ENCODE assay signal across 8 cellular contexts in genomic region chr4:188977232-188977631, GRCh38.
DNase-seq lines count a peak whose midpoint lies in the region; TF ChIP-seq lines count a peak whose summit lies in the region.
"Not testable (repeated sequence)": the region's sequence is repeated elsewhere in the genome, so short reads cannot be mapped to it uniquely, and the experiment has no call there.

No MANE protein-coding gene starts in this region.

- not testable (repeated sequence) for H4K20me1 ChIP-seq in SU-DHL-6 (ENCODE audit: low read depth, low read length)

- H2AK5ac ChIP-seq in neuronal stem cell (ENCODE audit: low read depth, low read length), result not testable (repeated sequence)

- H3K27ac ChIP-seq in HUES64 (ENCODE audit: low read depth, low read length) (peak overlapping the region; percentile 95), SU-DHL-6 (ENCODE audit: low read depth, low read length) (peak overlapping the region; percentile 64), iPS DF 6.9 (ENCODE audit: low read length) (peak overlapping the region; percentile 87), neuronal stem cell (replicated peaks; ENCODE audit: low read length) (peak overlapping the region; percentile 75)

- not testable (repeated sequence) for H4K8ac ChIP-seq in neuronal stem cell (ENCODE audit: low read depth, low read length)

- TF ChIP-seq CTCF in SU-DHL-6 (IDR thresholded peaks at IDR 0.05; ENCODE audit: insufficient read depth, low read length, poor library complexity, severe bottlenecking), result not testable (repeated sequence)

- not testable (repeated sequence) for H3K9me3 ChIP-seq in HUES64 (ENCODE audit: insufficient read depth, low read depth, low read length); SU-DHL-6 (ENCODE audit: insufficient read depth, low read length); iPS DF 6.9 (ENCODE audit: control insufficient read depth, insufficient read depth, low read length); neuronal stem cell (replicated peaks in 1 of 2; ENCODE audit: control insufficient read depth in 2 of 2, insufficient read depth in 1 of 2, low read depth in 1 of 2, low read length in 2 of 2)

- peak overlapping the region; percentile 1; the same call in 1 of the 2 replicates for H3K9ac ChIP-seq in HUES64 (ENCODE audit: low read depth, low read length)
- not testable (repeated sequence) for H3K9ac ChIP-seq in SU-DHL-6 (ENCODE audit: low read length); neuronal stem cell (ENCODE audit: low read depth, low read length, poor library complexity)

- H3K4me3 ChIP-seq in HUES64 (ENCODE audit: low read length); SU-DHL-6 (ENCODE audit: insufficient read depth, low read length, poor library complexity, severe bottlenecking); iPS DF 6.9 (ENCODE audit: low read length); neuronal stem cell (ENCODE audit: low read length in 2 of 2): not testable (repeated sequence)

- H2BK15ac ChIP-seq in neuronal stem cell (ENCODE audit: low read length), result not testable (repeated sequence)

- H2BK120ac ChIP-seq in neuronal stem cell (ENCODE audit: low read depth, low read length), result not testable (repeated sequence)

- H2AFZ ChIP-seq in SU-DHL-6 (ENCODE audit: low read depth, low read length, severe bottlenecking); neuronal stem cell (ENCODE audit: low read length): not testable (repeated sequence)

- not testable (repeated sequence) for H3K18ac ChIP-seq in neuronal stem cell (ENCODE audit: low read length)

- WGBS in HUES64, result 67% methylated on average over 6 of the region's 6 CpGs
- no CpG with 5 or more reads among the region's 6 CpGs for WGBS in iPS DF 6.9 (ENCODE audit: insufficient coverage, insufficient read length)
- no CpG with 5 or more reads among the region's 6 CpGs for WGBS in neuronal stem cell (ENCODE audit: extremely low coverage in 2 of 2, insufficient read length in 2 of 2, insufficient replicate concordance in 1 of 2), 2 donors

- H3F3A ChIP-seq in SU-DHL-6 (ENCODE audit: insufficient read depth), result peaks cover 16% of the 10 kb centered on the region; the same call in 1 of the 2 replicates

- H4K91ac ChIP-seq in neuronal stem cell (ENCODE audit: low read depth, low read length, poor library complexity), result not testable (repeated sequence)

- H3K4ac ChIP-seq in neuronal stem cell (ENCODE audit: low read length), result not testable (repeated sequence)

- H3K9me2 ChIP-seq in SU-DHL-6 (replicated peaks; ENCODE audit: insufficient read depth, low read length), result not testable (repeated sequence)

- H3K4me1 ChIP-seq in HUES64 (ENCODE audit: insufficient read depth, low read length), result peaks cover 34% of the 10 kb centered on the region
- H3K4me1 ChIP-seq in iPS DF 6.9 (ENCODE audit: control insufficient read depth, insufficient read depth, low read length); neuronal stem cell (ENCODE audit: control insufficient read depth in 2 of 2, insufficient read depth in 1 of 2, low read depth in 1 of 2, low read length in 2 of 2): not testable (repeated sequence)

- H3K79me2 ChIP-seq in SU-DHL-6 (ENCODE audit: insufficient read depth, low read length), result not testable (repeated sequence)

- not testable (repeated sequence) for H3K23ac ChIP-seq in neuronal stem cell (ENCODE audit: low read depth, low read length, poor library complexity)

- not testable (repeated sequence) for H2BK12ac ChIP-seq in neuronal stem cell (ENCODE audit: low read length)

- not testable (repeated sequence) for H2BK5ac ChIP-seq in neuronal stem cell (ENCODE audit: low read length)

- not testable (repeated sequence) for H3K79me1 ChIP-seq in neuronal stem cell (ENCODE audit: low read depth, low read length)

- DNase-seq in COR-L47 (lab: John Stamatoyannopoulos, UW) (peak; percentile 23), NCI-H1105 treated with DMSO at 0.1 percent for 48 hours (lab: John Stamatoyannopoulos, UW) (peak; percentile 40), NCI-H2107 treated with DMSO at 0.1 percent for 48 hours (lab: John Stamatoyannopoulos, UW; ENCODE audit: unreplicated experiment) (peak; percentile 28), NCI-H748 (lab: John Stamatoyannopoulos, UW; ENCODE audit: unreplicated experiment) (peak; percentile 74), neuronal stem cell (ENCODE audit: low spot score) (peak; percentile 31)
- DNase-seq in iPS DF 6.9 (ENCODE audit: low read depth, low spot score), result not testable (repeated sequence)

- H3K4me2 ChIP-seq in SU-DHL-6 (ENCODE audit: low read depth, low read length, poor library complexity, severe bottlenecking); neuronal stem cell (ENCODE audit: insufficient read depth, low read length, poor library complexity, severe bottlenecking): not testable (repeated sequence)

- not testable (repeated sequence) for H3K14ac ChIP-seq in neuronal stem cell (ENCODE audit: low read length)

- not testable (repeated sequence) for H3K36me3 ChIP-seq in HUES64 (ENCODE audit: insufficient read depth, low read length); SU-DHL-6 (ENCODE audit: low read length); iPS DF 6.9 (ENCODE audit: control insufficient read depth, insufficient read depth, low read length); neuronal stem cell (replicated peaks in 1 of 2; ENCODE audit: control insufficient read depth in 2 of 2, insufficient read depth in 2 of 2, low read length in 2 of 2)

- H3K27me3 ChIP-seq in HUES64 (ENCODE audit: insufficient read depth, low read length); SU-DHL-6 (ENCODE audit: low read length); iPS DF 6.9 (ENCODE audit: control insufficient read depth, insufficient read depth, low read length); neuronal stem cell (ENCODE audit: control insufficient read depth in 3 of 3, insufficient read depth in 3 of 3, low read depth in 1 of 3, low read length in 3 of 3): not testable (repeated sequence)
